ENCODE assay signal across 1 cellular context in the genomic region with DNA sequence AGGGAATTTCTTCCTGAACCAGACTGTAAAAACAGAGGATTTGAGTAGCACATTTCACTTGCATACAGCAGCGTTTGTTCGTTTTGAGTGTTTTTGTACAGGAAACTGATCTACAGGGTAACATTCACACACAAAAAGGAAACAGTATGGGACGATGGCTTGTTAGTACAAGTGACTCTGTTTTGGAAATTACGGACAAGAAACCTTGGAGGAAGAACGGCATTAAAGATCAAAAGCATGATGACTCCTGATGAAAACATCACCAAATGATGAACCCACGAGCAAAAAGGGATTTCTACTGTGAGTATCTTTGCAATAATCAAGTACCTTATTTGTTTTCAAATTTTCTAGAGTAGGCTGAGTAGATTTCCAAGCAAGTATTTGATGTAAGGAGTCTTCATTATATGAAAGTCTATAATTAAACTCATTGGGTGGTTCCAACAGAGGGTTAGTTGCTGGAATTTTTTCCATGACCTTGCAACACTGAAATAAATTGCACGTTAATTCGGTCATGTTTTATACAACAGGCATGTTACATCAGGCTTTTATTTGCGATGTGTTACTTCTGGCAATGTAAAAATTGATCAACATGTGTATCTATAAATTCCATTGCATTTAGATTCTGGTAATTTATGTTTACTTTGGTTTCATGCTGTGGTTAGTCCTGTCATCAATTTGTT.
TF ChIP-seq lines count a peak whose summit lies in the region.

No MANE protein-coding gene starts in this region.

TF ChIP-seq in K562, 482 proteins besides CTCF, POLR2A, EP300 and RAD21 (continued from another document):
- TF ChIP-seq, protein P1, sequence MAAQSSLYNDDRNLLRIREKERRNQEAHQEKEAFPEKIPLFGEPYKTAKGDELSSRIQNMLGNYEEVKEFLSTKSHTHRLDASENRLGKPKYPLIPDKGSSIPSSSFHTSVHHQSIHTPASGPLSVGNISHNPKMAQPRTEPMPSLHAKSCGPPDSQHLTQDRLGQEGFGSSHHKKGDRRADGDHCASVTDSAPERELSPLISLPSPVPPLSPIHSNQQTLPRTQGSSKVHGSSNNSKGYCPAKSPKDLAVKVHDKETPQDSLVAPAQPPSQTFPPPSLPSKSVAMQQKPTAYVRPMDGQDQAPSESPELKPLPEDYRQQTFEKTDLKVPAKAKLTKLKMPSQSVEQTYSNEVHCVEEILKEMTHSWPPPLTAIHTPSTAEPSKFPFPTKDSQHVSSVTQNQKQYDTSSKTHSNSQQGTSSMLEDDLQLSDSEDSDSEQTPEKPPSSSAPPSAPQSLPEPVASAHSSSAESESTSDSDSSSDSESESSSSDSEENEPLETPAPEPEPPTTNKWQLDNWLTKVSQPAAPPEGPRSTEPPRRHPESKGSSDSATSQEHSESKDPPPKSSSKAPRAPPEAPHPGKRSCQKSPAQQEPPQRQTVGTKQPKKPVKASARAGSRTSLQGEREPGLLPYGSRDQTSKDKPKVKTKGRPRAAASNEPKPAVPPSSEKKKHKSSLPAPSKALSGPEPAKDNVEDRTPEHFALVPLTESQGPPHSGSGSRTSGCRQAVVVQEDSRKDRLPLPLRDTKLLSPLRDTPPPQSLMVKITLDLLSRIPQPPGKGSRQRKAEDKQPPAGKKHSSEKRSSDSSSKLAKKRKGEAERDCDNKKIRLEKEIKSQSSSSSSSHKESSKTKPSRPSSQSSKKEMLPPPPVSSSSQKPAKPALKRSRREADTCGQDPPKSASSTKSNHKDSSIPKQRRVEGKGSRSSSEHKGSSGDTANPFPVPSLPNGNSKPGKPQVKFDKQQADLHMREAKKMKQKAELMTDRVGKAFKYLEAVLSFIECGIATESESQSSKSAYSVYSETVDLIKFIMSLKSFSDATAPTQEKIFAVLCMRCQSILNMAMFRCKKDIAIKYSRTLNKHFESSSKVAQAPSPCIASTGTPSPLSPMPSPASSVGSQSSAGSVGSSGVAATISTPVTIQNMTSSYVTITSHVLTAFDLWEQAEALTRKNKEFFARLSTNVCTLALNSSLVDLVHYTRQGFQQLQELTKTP (IDR thresholded peaks at IDR 0.05; ENCODE audit: low read depth in 1 of 2, partially characterized antibody in 2 of 2): no peak
- TF ChIP-seq JUND (IDR thresholded peaks at IDR 0.05; ENCODE audit: borderline replicate concordance, low read depth, low read length): no peak
- no peak for TF ChIP-seq JUND (tag; IDR thresholded peaks at IDR 0.05; ENCODE audit: borderline replicate concordance, low read depth, low read length)
- TF ChIP-seq EZH2 (IDR thresholded peaks at IDR 0.05; ENCODE audit: borderline replicate concordance, low read depth, low read length): no peak
- TF ChIP-seq L3MBTL2 (IDR thresholded peaks at IDR 0.05): no peak
- TF ChIP-seq, protein P2, sequence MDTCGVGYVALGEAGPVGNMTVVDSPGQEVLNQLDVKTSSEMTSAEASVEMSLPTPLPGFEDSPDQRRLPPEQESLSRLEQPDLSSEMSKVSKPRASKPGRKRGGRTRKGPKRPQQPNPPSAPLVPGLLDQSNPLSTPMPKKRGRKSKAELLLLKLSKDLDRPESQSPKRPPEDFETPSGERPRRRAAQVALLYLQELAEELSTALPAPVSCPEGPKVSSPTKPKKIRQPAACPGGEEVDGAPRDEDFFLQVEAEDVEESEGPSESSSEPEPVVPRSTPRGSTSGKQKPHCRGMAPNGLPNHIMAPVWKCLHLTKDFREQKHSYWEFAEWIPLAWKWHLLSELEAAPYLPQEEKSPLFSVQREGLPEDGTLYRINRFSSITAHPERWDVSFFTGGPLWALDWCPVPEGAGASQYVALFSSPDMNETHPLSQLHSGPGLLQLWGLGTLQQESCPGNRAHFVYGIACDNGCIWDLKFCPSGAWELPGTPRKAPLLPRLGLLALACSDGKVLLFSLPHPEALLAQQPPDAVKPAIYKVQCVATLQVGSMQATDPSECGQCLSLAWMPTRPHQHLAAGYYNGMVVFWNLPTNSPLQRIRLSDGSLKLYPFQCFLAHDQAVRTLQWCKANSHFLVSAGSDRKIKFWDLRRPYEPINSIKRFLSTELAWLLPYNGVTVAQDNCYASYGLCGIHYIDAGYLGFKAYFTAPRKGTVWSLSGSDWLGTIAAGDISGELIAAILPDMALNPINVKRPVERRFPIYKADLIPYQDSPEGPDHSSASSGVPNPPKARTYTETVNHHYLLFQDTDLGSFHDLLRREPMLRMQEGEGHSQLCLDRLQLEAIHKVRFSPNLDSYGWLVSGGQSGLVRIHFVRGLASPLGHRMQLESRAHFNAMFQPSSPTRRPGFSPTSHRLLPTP (IDR thresholded peaks at IDR 0.05; ENCODE audit: borderline replicate concordance, extremely low read depth, insufficient read length): no peak
- TF ChIP-seq POLR2G (IDR thresholded peaks at IDR 0.05; ENCODE audit: low read depth, low read length): no peak
- TF ChIP-seq, protein P3, sequence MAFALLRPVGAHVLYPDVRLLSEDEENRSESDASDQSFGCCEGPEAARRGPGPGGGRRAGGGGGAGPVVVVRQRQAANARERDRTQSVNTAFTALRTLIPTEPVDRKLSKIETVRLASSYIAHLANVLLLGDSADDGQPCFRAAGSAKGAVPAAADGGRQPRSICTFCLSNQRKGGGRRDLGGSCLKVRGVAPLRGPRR (CRISPR knock-in tag; IDR thresholded peaks at IDR 0.05): no peak
- no peak for TF ChIP-seq SPI1 (IDR thresholded peaks at IDR 0.05; ENCODE audit: borderline replicate concordance, low read depth, low read length)
- no peak for TF ChIP-seq ZNF696 (CRISPR knock-in tag; conservative IDR thresholded peaks at IDR 0.05)
- no peak for TF ChIP-seq C11orf30 (IDR thresholded peaks at IDR 0.05; ENCODE audit: low read depth)
- TF ChIP-seq PHB2 (IDR thresholded peaks at IDR 0.05; ENCODE audit: low read depth): no peak
